ENCODE assay signal across 8 cellular contexts in the genomic region with DNA sequence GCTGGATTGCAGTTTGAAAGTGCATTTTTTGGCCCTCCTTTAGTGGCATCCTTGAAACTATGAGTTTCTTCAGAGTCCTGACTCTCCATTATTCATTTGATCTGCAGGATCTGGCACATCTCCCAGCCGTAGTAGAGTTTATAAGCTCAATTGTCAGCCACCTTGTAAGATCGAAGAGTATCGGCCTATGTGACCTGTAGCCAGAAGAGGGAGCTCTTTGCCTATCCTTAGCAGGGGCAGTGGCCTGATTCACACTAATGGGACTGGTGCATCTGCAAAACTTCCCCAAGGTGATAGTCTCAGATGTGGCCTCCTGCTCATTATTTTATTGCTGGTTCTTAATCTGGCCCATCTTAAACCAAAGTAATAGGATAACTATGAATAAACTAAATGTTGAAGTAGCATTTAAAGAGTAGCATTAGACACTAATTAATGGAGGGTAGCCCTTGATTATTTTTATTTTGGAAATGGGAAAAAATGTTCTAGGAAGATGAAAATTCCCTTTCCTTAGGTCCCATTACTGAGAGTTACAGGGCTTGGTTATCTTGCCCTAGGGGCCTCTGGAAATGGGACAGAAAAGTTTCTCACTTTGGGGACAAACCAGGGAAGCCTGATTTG. TPM values are rescaled to one million over a fixed set of nuclear protein-coding genes. Genes with fewer than 3 reads are reported as not detected.
DNase-seq lines count a peak whose midpoint lies in the region; ATAC-seq and TF ChIP-seq lines count a peak whose summit lies in the region.

No MANE protein-coding gene starts in this region.

- intact Hi-C loops in ascending aorta (cut with DNase I), result no loop called here

- H3K27me3 ChIP-seq in ascending aorta, result no peaks in the 10 kb centered on the region
- H3K27me3 ChIP-seq in iPS DF 6.9 (ENCODE audit: control insufficient read depth, insufficient read depth, low read length), result no peaks in the 10 kb centered on the region

- H3K9me3 ChIP-seq in ascending aorta (no peaks in the 10 kb centered on the region), iPS DF 6.9 (ENCODE audit: control insufficient read depth, insufficient read depth, low read length) (no peaks in the 10 kb centered on the region)

- H3K36me3 ChIP-seq in ascending aorta (peaks cover 3 to 19% of the 10 kb centered on the region in 2 donors), iPS DF 6.9 (ENCODE audit: control insufficient read depth, insufficient read depth, low read length) (no peaks in the 10 kb centered on the region)

- H3K27ac ChIP-seq in ascending aorta (no peak overlapping the region), iPS DF 6.9 (ENCODE audit: low read length) (no peak overlapping the region)

- peak; percentile 62 for ATAC-seq in HG02678 (IDR thresholded peaks at IDR 0.05; ENCODE audit: unreplicated experiment)

- H3K4me1 ChIP-seq in ascending aorta (no peaks in the 10 kb centered on the region), iPS DF 6.9 (ENCODE audit: control insufficient read depth, insufficient read depth, low read length) (no peaks in the 10 kb centered on the region; the same call in 1 of the 2 replicates)

- peak; percentile 82 for DNase-seq in SIG-M5 treated with dmso at 0.1 percent for 504 hours (lab: John Stamatoyannopoulos, UW; ENCODE audit: unreplicated experiment)
- no peak for DNase-seq in SIG-M5 (lab: John Stamatoyannopoulos, UW)
- DNase-seq in NCI-H1092 (lab: John Stamatoyannopoulos, UW), result peak; percentile 40
- peak; percentile 69 for DNase-seq in SW480 (ENCODE audit: low spot score)
- no peak for DNase-seq in ascending aorta (ENCODE audit: low spot score in 2 of 2)
- DNase-seq in iPS DF 6.9 (ENCODE audit: low read depth, low spot score), result peak; percentile 58
- peak; percentile 46 to 47 for DNase-seq in stimulated activated CD4-positive, alpha-beta T cell treated with anti-CD3 and anti-CD28 coated beads, Interleukin-15, amount 100 ng/mL, for 48 hours (ENCODE audit: low read depth in 2 of 2)

- no CpG with 5 or more reads among the region's 3 CpGs for WGBS in iPS DF 6.9 (ENCODE audit: insufficient coverage, insufficient read length)

- TF ChIP-seq CTCF in ascending aorta (IDR thresholded peaks at IDR 0.05), result peak; percentile 24 to 45 (median 34)

- H3K4me3 ChIP-seq in ascending aorta, result no peak overlapping the region
- no peak overlapping the region for H3K4me3 ChIP-seq in iPS DF 6.9 (ENCODE audit: low read length)

RNA-seq across cellular contexts. Expression of gene GCSAM, which starts 21.2 kb away (rescaled TPM):
- total RNA-seq in ascending aorta, result not detected

RNA-seq across cellular contexts. Expression of gene C3orf52, which starts 25.7 kb away (rescaled TPM):
- total RNA-seq in ascending aorta, result 0.32 TPM

Comparison
In these comparisons a context has a peak if more than half of its experiments do, and no peak if none do; other contexts are left out.
1. DNase-seq: peak in SIG-M5 treated with dmso at 0.1 percent for 504 hours (single experiment), NCI-H1092 (single experiment), SW480 (single experiment), iPS DF 6.9 (single experiment) and stimulated activated CD4-positive, alpha-beta T cell treated with anti-CD3 and anti-CD28 coated beads, Interleukin-15, amount 100 ng/mL, for 48 hours (2 of 2); none in SIG-M5 (single experiment) and ascending aorta (0 of 2).